Comparison of ENCODE assay signal across 19 cellular contexts in genomic region chr18:46070232-46070631, GRCh38. TPM values are rescaled to one million over a fixed set of nuclear protein-coding genes. Genes with fewer than 3 reads are reported as not detected.
DNase-seq lines count a peak whose midpoint lies in the region; ATAC-seq and TF ChIP-seq lines count a peak whose summit lies in the region.
"Had no signal": no experiment of that assay in that cellular context is flagged by ENCODE, and none has a peak within 500 bp of the region (broad histone marks: within the 10 kb centered on the region; RNA-seq: fewer than 3 reads in every experiment).

No MANE protein-coding gene starts in this region.

- peak overlapping the region; percentile 83 for H3K4me3 Mint-ChIP-seq in activated T-cell treated with anti-CD3 and anti-CD28 coated beads, Interleukin-2, amount 50 U/mL, for 4 hours
- peak overlapping the region; percentile 75 to 84 for H3K4me3 Mint-ChIP-seq in activated T-cell treated with anti-CD3 and anti-CD28 coated beads, Interleukin-2, amount 50 U/mL, for 72 hours
- peak overlapping the region; percentile 80 to 89 (median 84) for H3K4me3 Mint-ChIP-seq in immature natural killer cell

- H3K36me3 Mint-ChIP-seq in activated T-cell treated with anti-CD3 and anti-CD28 coated beads, Interleukin-2, amount 50 U/mL, for 4 hours (ENCODE audit: insufficient read depth), result peaks cover 1% of the 10 kb centered on the region
- H3K36me3 Mint-ChIP-seq in activated T-cell treated with anti-CD3 and anti-CD28 coated beads, Interleukin-2, amount 50 U/mL, for 72 hours (ENCODE audit: insufficient read depth in 2 of 2), result no peaks in the 10 kb centered on the region
- no peaks in the 10 kb centered on the region for H3K36me3 Mint-ChIP-seq in immature natural killer cell
- H3K36me3 Mint-ChIP-seq: activated naive CD8-positive, alpha-beta T cell treated with anti-CD3 and anti-CD28 coated beads, Interleukin-2, amount 10 ng/mL, durations not matched to agents 7 days and 5 days had no signal

- no peaks in the 10 kb centered on the region for H3K9me3 Mint-ChIP-seq in activated T-cell treated with anti-CD3 and anti-CD28 coated beads, Interleukin-2, amount 50 U/mL, for 4 hours
- H3K9me3 Mint-ChIP-seq in activated T-cell treated with anti-CD3 and anti-CD28 coated beads, Interleukin-2, amount 50 U/mL, for 72 hours, result no peaks in the 10 kb centered on the region
- no peaks in the 10 kb centered on the region for H3K9me3 Mint-ChIP-seq in immature natural killer cell
- H3K9me3 Mint-ChIP-seq: activated naive CD8-positive, alpha-beta T cell treated with anti-CD3 and anti-CD28 coated beads, Interleukin-2, amount 10 ng/mL, durations not matched to agents 7 days and 5 days; T-helper 1 cell treated with Interleukin-12 subunit alpha and Interleukin-12 subunit beta and Interleukin-4 antibody, amounts not matched to agents 30 μg/mL and 1 μg/mL, for 36 hours had no signal

- peak overlapping the region; percentile 6 for H3K27ac Mint-ChIP-seq in activated T-cell treated with anti-CD3 and anti-CD28 coated beads, Interleukin-2, amount 50 U/mL, for 72 hours
- H3K27ac Mint-ChIP-seq in immature natural killer cell, result peak overlapping the region in 5 of 6 donors; percentile 25 to 82 (median 71)
- H3K27ac Mint-ChIP-seq: activated naive CD8-positive, alpha-beta T cell treated with anti-CD3 and anti-CD28 coated beads, Interleukin-2, amount 10 ng/mL, durations not matched to agents 7 days and 5 days; T-helper 1 cell treated with Interleukin-12 subunit alpha and Interleukin-12 subunit beta and Interleukin-4 antibody, amounts not matched to agents 30 μg/mL and 1 μg/mL, for 36 hours had no signal

- WGBS in spleen, 5 donors, result 56 to 70% (median 64%) methylated on average over 6 of the region's 6 CpGs

- no peak for DNase-seq in activated T-cell treated with anti-CD3 and anti-CD28 coated beads, Interleukin-2, amount 50 U/mL, for 4 hours
- DNase-seq in activated T-cell treated with anti-CD3 and anti-CD28 coated beads, Interleukin-2, amount 50 U/mL, for 1 hour, result no peak
- DNase-seq in activated T-cell treated with anti-CD3 and anti-CD28 coated beads, Interleukin-2, amount 50 U/mL, for 72 hours, result no peak
- DNase-seq in immature natural killer cell (no peak), spleen (no peak), C1 segment of cervical spinal cord (lab: John Stamatoyannopoulos, UW) (no peak), NCI-H2196 treated with DMSO at 0.1 percent for 48 hours (lab: John Stamatoyannopoulos, UW; ENCODE audit: unreplicated experiment) (no peak)
- DNase-seq in stimulated activated CD4-positive, alpha-beta T cell treated with anti-CD3 and anti-CD28 coated beads, Interleukin-1b, Interleukin-23, amount 100 ng/mL, for 48 hours, result no peak
- DNase-seq: brain microvascular endothelial cell, DMS 273 treated with DMSO at 0.1 percent for 48 hours, NCI-H187, NCI-H226 had no signal

- peaks cover 12 to 87% (median 56%) of the 10 kb centered on the region in 6 donors for H3K4me1 ChIP-seq in spleen

- peaks cover 0 to 20% (median 0%) of the 10 kb centered on the region in 7 donors for H3K27me3 ChIP-seq in spleen (replicated peaks in 1 of 7)
- H3K27me3 ChIP-seq: brain microvascular endothelial cell had no signal

- intact Hi-C loops in spleen (cut with DNase I; ENCODE audit: low total_unique reads), result loop anchor here (10.0 kb wide), 2 partner anchors 95 to 405 kb away; no protein-coding TSS in a partner anchor

- peaks cover 37% of the 10 kb centered on the region for H3K4me1 Mint-ChIP-seq in activated T-cell treated with anti-CD3 and anti-CD28 coated beads, Interleukin-2, amount 50 U/mL, for 4 hours (ENCODE audit: low read depth)
- peaks cover 52% of the 10 kb centered on the region for H3K4me1 Mint-ChIP-seq in activated T-cell treated with anti-CD3 and anti-CD28 coated beads, Interleukin-2, amount 50 U/mL, for 72 hours (ENCODE audit: low read depth)
- H3K4me1 Mint-ChIP-seq in immature natural killer cell, result peaks cover 55 to 58% of the 10 kb centered on the region in 2 donors

- no peaks in the 10 kb centered on the region for H3K9me3 ChIP-seq in spleen
- H3K9me3 ChIP-seq: BLaER1 treated with 17β-estradiol and CSF1 and Interleukin-3, amounts not matched to agents 10 nM and 100 nM; thoracic aorta had no signal

- H3K4me3 ChIP-seq in spleen, result peak overlapping the region in 7 of 8 donors; percentile 22 to 92 (median 75)

- H3K36me3 ChIP-seq in spleen, result peaks cover 0 to 20% (median 0%) of the 10 kb centered on the region in 6 donors
- H3K36me3 ChIP-seq: brain microvascular endothelial cell, thoracic aorta had no signal

- TF ChIP-seq CTCF in spleen (IDR thresholded peaks at IDR 0.05 in 8 of 11, conservative IDR thresholded peaks at IDR 0.05 in 3 of 11), result no peak

- TF ChIP-seq POLR2A in spleen (IDR thresholded peaks at IDR 0.05), result no peak

- H3K27ac ChIP-seq in spleen, result peak overlapping the region; percentile 80 to 97 (median 92)
- H3K27ac ChIP-seq: BLaER1 treated with 17β-estradiol and CSF1 and Interleukin-3, amounts not matched to agents 10 nM and 100 nM; brain microvascular endothelial cell; coronary artery; KMS-11 had no signal

- ATAC-seq in activated T-cell treated with anti-CD3 and anti-CD28 coated beads, Interleukin-2, amount 50 U/mL, for 4 hours, result no peak
- no peak for ATAC-seq in activated T-cell treated with anti-CD3 and anti-CD28 coated beads, Interleukin-2, amount 50 U/mL, for 72 hours (replicated peaks in 1 of 2)

- H3K27me3 Mint-ChIP-seq in activated T-cell treated with anti-CD3 and anti-CD28 coated beads, Interleukin-2, amount 50 U/mL, for 4 hours (ENCODE audit: low read depth), result no peaks in the 10 kb centered on the region
- no peaks in the 10 kb centered on the region for H3K27me3 Mint-ChIP-seq in activated T-cell treated with anti-CD3 and anti-CD28 coated beads, Interleukin-2, amount 50 U/mL, for 72 hours (ENCODE audit: low read depth)
- H3K27me3 Mint-ChIP-seq in immature natural killer cell (ENCODE audit: low read depth in 3 of 3), result peaks cover 0 to 3% (median 0%) of the 10 kb centered on the region in 3 donors
- H3K27me3 Mint-ChIP-seq: activated naive CD8-positive, alpha-beta T cell treated with anti-CD3 and anti-CD28 coated beads, Interleukin-2, amount 10 ng/mL, durations not matched to agents 7 days and 5 days had no signal

RNA-seq across cellular contexts. Expression of gene PSTPIP2, which starts 1.8 kb away (rescaled TPM):
- 10 to 100 TPM; 15.8 to 16.6 (median 16.4) TPM for total RNA-seq in activated T-cell treated with anti-CD3 and anti-CD28 coated beads, Interleukin-2, amount 50 U/mL, for 4 hours
- total RNA-seq in activated T-cell treated with anti-CD3 and anti-CD28 coated beads, Interleukin-2, amount 50 U/mL, for 72 hours, result 10 to 100 TPM; 26.6 to 30.1 TPM
- 10 to 100 TPM; 27.7 to 37.7 (median 31.6) TPM for polyA plus RNA-seq in immature natural killer cell
- 100 to 1,000 TPM in 6 of 7 donors, 10 to 100 TPM in 1; 69.2 to 153 (median 132) TPM for total RNA-seq in spleen
- polyA plus RNA-seq in spleen, result 10 to 100 TPM; 18.3 to 58.7 (median 24.1) TPM
- total RNA-seq: H4 had no signal

RNA-seq across cellular contexts. Expression of gene ATP5F1A, which starts 27.9 kb away (rescaled TPM):
- total RNA-seq in activated T-cell treated with anti-CD3 and anti-CD28 coated beads, Interleukin-2, amount 50 U/mL, for 4 hours, result 100 to 1,000 TPM; 459 to 501 (median 492) TPM
- total RNA-seq in activated T-cell treated with anti-CD3 and anti-CD28 coated beads, Interleukin-2, amount 50 U/mL, for 72 hours, result 100 to 1,000 TPM; 378 to 401 TPM
- 100 to 1,000 TPM; 429 to 774 (median 468) TPM for polyA plus RNA-seq in immature natural killer cell
- 100 to 1,000 TPM; 250 to 364 (median 271) TPM for total RNA-seq in spleen
- polyA plus RNA-seq in spleen, result 100 to 1,000 TPM; 188 to 283 (median 216) TPM

RNA-seq across cellular contexts. Expression of gene HAUS1, which starts 34.0 kb away (rescaled TPM):
- 10 to 100 TPM; 34.7 to 42.4 (median 37.0) TPM for total RNA-seq in activated T-cell treated with anti-CD3 and anti-CD28 coated beads, Interleukin-2, amount 50 U/mL, for 4 hours
- total RNA-seq in activated T-cell treated with anti-CD3 and anti-CD28 coated beads, Interleukin-2, amount 50 U/mL, for 72 hours, result 10 to 100 TPM; 42.0 to 43.4 TPM
- polyA plus RNA-seq in immature natural killer cell (10 to 100 TPM; 33.3 to 54.1 (median 44.3) TPM), spleen (10 to 100 TPM; 31.4 to 44.9 (median 34.6) TPM)
- 10 to 100 TPM; 15.6 to 21.6 (median 17.8) TPM for total RNA-seq in spleen
